1 cellular context compared by ENCODE assay signal in genomic region chr1:204322329-204322868, GRCh38.
TF ChIP-seq lines count a peak whose summit lies in the region.

No MANE protein-coding gene starts in this region.

TF ChIP-seq in H1, 55 proteins besides CTCF, POLR2A, EP300 and RAD21:
- TF ChIP-seq TAF7 (optimal IDR thresholded peaks at IDR 0.05; ENCODE audit: borderline replicate concordance, low read depth, low read length): no peak
- no peak for TF ChIP-seq TCF12 (IDR thresholded peaks at IDR 0.05; ENCODE audit: low read depth, low read length)
- no peak for TF ChIP-seq PHF8 (conservative IDR thresholded peaks at IDR 0.05; ENCODE audit: low read depth, low read length)
- TF ChIP-seq NANOG (IDR thresholded peaks at IDR 0.05; ENCODE audit: insufficient read depth, low read depth, low read length, poor library complexity, severe bottlenecking): peak; percentile 58
